Comparison of ENCODE assay signal across 22 cellular contexts in the genomic region with DNA sequence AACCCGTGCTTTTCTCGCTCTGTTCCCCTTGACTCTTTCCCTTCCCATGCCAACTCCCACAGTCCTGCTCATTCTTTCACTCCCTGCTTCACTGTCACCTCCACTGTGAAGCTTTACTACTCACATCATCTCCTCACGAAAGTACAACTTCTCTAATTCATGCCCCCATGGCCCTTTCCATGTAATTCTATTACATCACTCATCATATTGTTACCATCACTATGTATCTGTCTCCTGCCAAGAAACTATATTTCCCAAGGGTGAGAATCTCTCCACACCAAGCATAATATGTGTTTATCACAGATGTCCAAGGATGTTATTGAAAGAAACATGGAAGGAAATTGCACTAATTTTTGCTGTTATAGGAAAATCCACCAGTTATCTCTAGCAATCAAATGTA.
"Had no signal": no experiment of that assay in that cellular context is flagged by ENCODE, and none has a peak within 500 bp of the region (broad histone marks: within the 10 kb centered on the region; RNA-seq: fewer than 3 reads in every experiment).

No MANE protein-coding gene starts in this region.

- H3K4me1 ChIP-seq: sigmoid colon, thyroid gland had no signal

- H3K4me3 ChIP-seq: dorsolateral prefrontal cortex, heart left ventricle, sigmoid colon, suprapubic skin, thyroid gland, upper lobe of left lung, vagina had no signal

- H3K9me3 ChIP-seq: heart left ventricle, neutrophil, sigmoid colon, suprapubic skin, thyroid gland, upper lobe of left lung, vagina had no signal

- H3K36me3 Mint-ChIP-seq: mesothelial cell of epicardium, natural killer cell had no signal

- H3K4me3 Mint-ChIP-seq: central memory CD8-positive, alpha-beta T cell; mesothelial cell of epicardium; natural killer cell had no signal

- H3K36me3 ChIP-seq: heart left ventricle, neutrophil, sigmoid colon, suprapubic skin, thyroid gland, upper lobe of left lung, vagina had no signal

- DNase-seq: cortex of kidney; dorsolateral prefrontal cortex; effector CD8-positive, alpha-beta T cell; foreskin melanocyte; heart left ventricle; hypothalamus; kidney glomerular epithelial cell; mammary epithelial cell; natural killer cell; posterior cingulate gyrus; sigmoid colon; small intestine; stimulated activated CD4-positive, alpha-beta T cell treated with anti-CD3 and anti-CD28 coated beads, Interleukin-12 subunit alpha, Interleukin-12 subunit beta, amount 100 ng/mL, for 4 hours; stimulated activated naive CD4-positive, alpha-beta T cell; thyroid gland; upper lobe of left lung had no signal

- H3K27ac Mint-ChIP-seq: natural killer cell had no signal

- H3K4me1 Mint-ChIP-seq: central memory CD8-positive, alpha-beta T cell; natural killer cell had no signal

- ATAC-seq: esophagus mucosa, heart left ventricle, natural killer cell had no signal

- H3K27me3 ChIP-seq: heart left ventricle, neutrophil, sigmoid colon, suprapubic skin, thyroid gland, upper lobe of left lung, vagina had no signal

- H3K27ac ChIP-seq: dorsolateral prefrontal cortex, neutrophil, sigmoid colon, suprapubic skin, thyroid gland, upper lobe of left lung had no signal

- H3K9me3 Mint-ChIP-seq: central memory CD8-positive, alpha-beta T cell; natural killer cell had no signal
